ENCODE assay signal across 8 cellular contexts in the genomic region with DNA sequence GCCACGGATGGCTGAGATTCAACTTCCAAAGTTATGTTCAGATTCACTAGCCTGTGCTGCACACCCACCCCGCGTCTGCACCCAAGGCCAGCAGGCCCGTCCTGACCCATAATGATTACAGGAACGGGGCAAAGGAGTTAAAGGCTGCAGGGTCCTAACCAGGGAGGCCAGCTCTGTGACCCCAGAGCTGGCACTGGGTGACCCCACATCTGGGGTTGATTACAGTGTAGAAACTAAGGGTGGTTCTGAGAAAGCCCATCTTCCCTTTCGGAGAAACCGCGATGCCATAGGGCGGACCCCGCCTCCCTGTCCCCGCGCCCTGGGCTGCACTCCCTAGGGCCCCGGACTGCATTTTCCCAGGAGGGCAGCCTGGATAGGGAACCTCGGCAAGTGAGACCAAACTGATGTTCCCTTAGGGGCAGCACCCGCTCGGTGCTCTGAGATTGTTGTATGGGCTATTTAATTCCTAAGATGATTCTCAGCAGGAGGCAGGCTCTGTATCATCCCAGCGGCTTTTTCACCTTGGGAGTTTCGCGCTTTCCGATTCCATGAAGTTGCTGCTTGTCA. TPM values are rescaled to one million over a fixed set of nuclear protein-coding genes. Genes with fewer than 3 reads are reported as not detected.
DNase-seq lines count a peak whose midpoint lies in the region; ATAC-seq and TF ChIP-seq lines count a peak whose summit lies in the region.

No MANE protein-coding gene starts in this region.

- H3K27ac ChIP-seq in suprapubic skin, result no peak overlapping the region

- H3K4me1 ChIP-seq in suprapubic skin, result peaks cover 20% of the 10 kb centered on the region

- DNase-seq in T-helper 2 cell treated with Interferon-gamma antibody and Interleukin-4, amounts not matched to agents 5 μg/mL and 100 μg/mL, for 36 hours (ENCODE audit: low spot score), result no peak
- DNase-seq in T-helper 2 cell (no peak), inferior parietal cortex (ENCODE audit: extremely low spot score) (peak; percentile 16), suprapubic skin (ENCODE audit: low spot score in 2 of 2) (no peak), RPMI8226 (no peak), HuH-7 (ENCODE audit: low spot score) (no peak)
- no peak for DNase-seq in activated naive CD4-positive, alpha-beta T cell treated with anti-CD3 and anti-CD28 coated beads, Interleukin-2, amount 50 U/mL, for 72 hours (ENCODE audit: low spot score in 2 of 2)

- H3K9me3 ChIP-seq in suprapubic skin, result no peaks in the 10 kb centered on the region

- peaks cover 3% of the 10 kb centered on the region for H3K4me1 Mint-ChIP-seq in T-helper 2 cell treated with Interferon-gamma antibody and Interleukin-4, amounts not matched to agents 5 μg/mL and 100 μg/mL, for 36 hours (ENCODE audit: low read depth)

- H3K27me3 Mint-ChIP-seq in T-helper 2 cell treated with Interferon-gamma antibody and Interleukin-4, amounts not matched to agents 5 μg/mL and 100 μg/mL, for 36 hours (ENCODE audit: low read depth), result peaks cover 8% of the 10 kb centered on the region

- H3K27ac Mint-ChIP-seq in T-helper 2 cell treated with Interferon-gamma antibody and Interleukin-4, amounts not matched to agents 5 μg/mL and 100 μg/mL, for 36 hours, result peak overlapping the region; percentile 71
- peak overlapping the region; percentile 6 to 55 for H3K27ac Mint-ChIP-seq in activated naive CD4-positive, alpha-beta T cell treated with anti-CD3 and anti-CD28 coated beads, Interleukin-2, amount 50 U/mL, for 72 hours

- TF ChIP-seq EP300 in suprapubic skin (IDR thresholded peaks at IDR 0.05), result no peak

- no peaks in the 10 kb centered on the region for H3K36me3 ChIP-seq in suprapubic skin

- H3K4me3 Mint-ChIP-seq in T-helper 2 cell treated with Interferon-gamma antibody and Interleukin-4, amounts not matched to agents 5 μg/mL and 100 μg/mL, for 36 hours, result peak overlapping the region; percentile 75

- H3K4me3 ChIP-seq in suprapubic skin, result peak overlapping the region; percentile 47

- H3K36me3 Mint-ChIP-seq in T-helper 2 cell treated with Interferon-gamma antibody and Interleukin-4, amounts not matched to agents 5 μg/mL and 100 μg/mL, for 36 hours (ENCODE audit: low read depth), result no peaks in the 10 kb centered on the region
- no peaks in the 10 kb centered on the region for H3K36me3 Mint-ChIP-seq in activated naive CD4-positive, alpha-beta T cell treated with anti-CD3 and anti-CD28 coated beads, Interleukin-2, amount 50 U/mL, for 72 hours

- TF ChIP-seq CTCF in suprapubic skin (IDR thresholded peaks at IDR 0.05), result no peak

- WGBS in suprapubic skin, result 18% methylated on average over 14 of the region's 20 CpGs

- TF ChIP-seq POLR2A in suprapubic skin (IDR thresholded peaks at IDR 0.05), result no peak

- peaks cover 13% of the 10 kb centered on the region for H3K27me3 ChIP-seq in suprapubic skin

- peaks cover 4% of the 10 kb centered on the region for H3K9me3 Mint-ChIP-seq in T-helper 2 cell treated with Interferon-gamma antibody and Interleukin-4, amounts not matched to agents 5 μg/mL and 100 μg/mL, for 36 hours
- no peaks in the 10 kb centered on the region for H3K9me3 Mint-ChIP-seq in activated naive CD4-positive, alpha-beta T cell treated with anti-CD3 and anti-CD28 coated beads, Interleukin-2, amount 50 U/mL, for 72 hours

- no peak for ATAC-seq in activated naive CD4-positive, alpha-beta T cell treated with anti-CD3 and anti-CD28 coated beads, Interleukin-2, amount 50 U/mL, for 72 hours
- no peak for ATAC-seq in HG03196 (IDR thresholded peaks at IDR 0.05; ENCODE audit: unreplicated experiment)

RNA-seq across cellular contexts. Expression of gene GPR148, which starts 2.2 kb away (rescaled TPM):
- not detected for total RNA-seq in activated naive CD4-positive, alpha-beta T cell treated with anti-CD3 and anti-CD28 coated beads, Interleukin-2, amount 50 U/mL, for 72 hours
- not detected for total RNA-seq in suprapubic skin

RNA-seq across cellular contexts. Expression of gene AMER3, which starts 28.6 kb away (rescaled TPM):
- not detected for total RNA-seq in activated naive CD4-positive, alpha-beta T cell treated with anti-CD3 and anti-CD28 coated beads, Interleukin-2, amount 50 U/mL, for 72 hours
- not detected for total RNA-seq in suprapubic skin
